12 cellular contexts compared by ENCODE assay signal in the genomic region with DNA sequence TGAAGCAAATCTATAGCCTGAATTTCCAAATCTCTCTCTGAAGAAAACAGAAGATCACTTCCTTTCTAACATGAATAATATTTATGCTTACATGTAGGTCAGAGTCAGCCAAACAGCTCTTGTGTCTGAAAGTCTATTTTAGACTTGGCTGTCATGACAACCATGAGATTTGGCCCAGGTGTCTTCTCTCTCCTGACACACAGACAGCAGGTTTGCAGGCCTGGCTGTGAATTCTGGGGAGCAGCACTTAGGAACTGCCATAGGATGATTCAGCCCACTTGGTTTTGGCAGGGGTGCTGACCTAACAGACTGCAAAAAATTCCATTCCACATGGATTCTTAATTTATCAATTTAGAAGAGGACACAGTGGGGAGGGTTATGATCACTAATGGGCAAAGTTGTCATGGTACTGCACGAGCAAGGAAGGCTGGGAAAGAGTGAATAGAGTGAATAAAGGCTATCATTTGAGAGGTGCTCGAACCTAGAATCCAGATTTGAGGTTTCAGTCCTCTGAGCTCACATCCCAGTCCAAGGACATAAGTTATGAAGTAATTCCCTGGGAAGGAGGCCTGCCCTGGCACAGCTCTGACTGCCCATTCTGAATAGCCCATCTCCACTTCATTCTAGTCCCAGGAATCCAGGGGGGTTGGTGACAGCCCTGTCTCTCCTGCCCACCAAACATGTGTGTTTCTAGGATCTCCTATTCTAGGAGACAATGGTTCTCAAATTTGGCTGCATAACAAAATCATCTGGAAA.
A peak's percentile ranks its signal among the peaks of the same experiment; 100 is the strongest.
DNase-seq lines count a peak whose midpoint lies in the region; ATAC-seq, FAIRE-seq and TF ChIP-seq lines count a peak whose summit lies in the region.
"Had no signal": no experiment of that assay in that cellular context is flagged by ENCODE, and none has a peak within 500 bp of the region (broad histone marks: within the 10 kb centered on the region; RNA-seq: fewer than 3 reads in every experiment).

No MANE protein-coding gene starts in this region.

- H3K9me3 Mint-ChIP-seq in activated naive CD8-positive, alpha-beta T cell treated with anti-CD3 and anti-CD28 coated beads for 36 hours: peaks cover 4% of the 10 kb centered on the region
- H3K9me3 Mint-ChIP-seq: activated naive CD4-positive, alpha-beta T cell treated with anti-CD3 and anti-CD28 coated beads, Interleukin-2, amount 50 U/mL, for 24 hours had no signal

- H3K36me3 Mint-ChIP-seq in activated naive CD8-positive, alpha-beta T cell treated with anti-CD3 and anti-CD28 coated beads for 36 hours: peaks cover 2% of the 10 kb centered on the region
- H3K36me3 Mint-ChIP-seq: activated naive CD4-positive, alpha-beta T cell treated with anti-CD3 and anti-CD28 coated beads, Interleukin-2, amount 50 U/mL, for 24 hours had no signal

- H3K27me3 Mint-ChIP-seq in activated naive CD8-positive, alpha-beta T cell treated with anti-CD3 and anti-CD28 coated beads for 36 hours: no peaks in the 10 kb centered on the region
- H3K27me3 Mint-ChIP-seq: activated naive CD4-positive, alpha-beta T cell treated with anti-CD3 and anti-CD28 coated beads, Interleukin-2, amount 50 U/mL, for 24 hours had no signal

- DNase-seq in DMS 273 (lab: John Stamatoyannopoulos, UW; ENCODE audit: unreplicated experiment) (peak; percentile 60), DMS 273 treated with DMSO at 0.1 percent for 48 hours (lab: John Stamatoyannopoulos, UW) (no peak), MG63 (peak; percentile 96), pancreas (peak in 4 of 6 donors; percentile 18 to 53 (median 21)), GM20000 (ENCODE audit: low spot score) (no peak), NCI-H2029 (lab: John Stamatoyannopoulos, UW) (no peak)
- peak; percentile 18 for DNase-seq in central memory CD4-positive, alpha-beta T cell
- DNase-seq in activated naive CD8-positive, alpha-beta T cell treated with anti-CD3 and anti-CD28 coated beads for 36 hours: no peak
- DNase-seq: upper lobe of left lung had no signal

- 17 to 44% methylated on average over 2 of the region's 2 CpGs for WGBS in pancreas, 2 donors

- no peak overlapping the region for H3K27ac Mint-ChIP-seq in activated naive CD8-positive, alpha-beta T cell treated with anti-CD3 and anti-CD28 coated beads for 36 hours
- H3K27ac Mint-ChIP-seq: activated naive CD4-positive, alpha-beta T cell treated with anti-CD3 and anti-CD28 coated beads, Interleukin-2, amount 50 U/mL, for 24 hours had no signal

- peaks cover 0 to 7% (median 0%) of the 10 kb centered on the region in 3 donors for H3K4me1 ChIP-seq in pancreas

- TF ChIP-seq CTCF in pancreas (IDR thresholded peaks at IDR 0.05) (no peak), GM20000 (IDR thresholded peaks at IDR 0.05; ENCODE audit: extremely low read depth, missing control alignments) (no peak)

- ATAC-seq in pancreas: peak; percentile 76 to 90 (median 88)

- H3K27me3 ChIP-seq in MG63: no peaks in the 10 kb centered on the region
- H3K27me3 ChIP-seq in pancreas: no peaks in the 10 kb centered on the region
- H3K27me3 ChIP-seq: upper lobe of left lung had no signal

- FAIRE-seq in pancreas (lab: Jason Lieb, UNC): no peak

- H3K9me3 ChIP-seq in MG63: no peaks in the 10 kb centered on the region
- no peaks in the 10 kb centered on the region for H3K9me3 ChIP-seq in pancreas
- H3K9me3 ChIP-seq: upper lobe of left lung had no signal

- no peak overlapping the region for H3K4me3 ChIP-seq in MG63
- H3K4me3 ChIP-seq in pancreas: no peak overlapping the region
- H3K4me3 ChIP-seq: skin epidermis, upper lobe of left lung had no signal

- no peak overlapping the region for H3K4me3 Mint-ChIP-seq in activated naive CD8-positive, alpha-beta T cell treated with anti-CD3 and anti-CD28 coated beads for 36 hours
- H3K4me3 Mint-ChIP-seq: activated naive CD4-positive, alpha-beta T cell treated with anti-CD3 and anti-CD28 coated beads, Interleukin-2, amount 50 U/mL, for 24 hours had no signal

- intact Hi-C loops in pancreas (cut with DNase I): no loop called here

- H3K4me1 Mint-ChIP-seq in activated naive CD8-positive, alpha-beta T cell treated with anti-CD3 and anti-CD28 coated beads for 36 hours: peaks cover 14% of the 10 kb centered on the region

- no peaks in the 10 kb centered on the region for H3K36me3 ChIP-seq in MG63
- H3K36me3 ChIP-seq in pancreas: no peaks in the 10 kb centered on the region
- H3K36me3 ChIP-seq: upper lobe of left lung had no signal

- peak overlapping the region in 1 of 4 donors; percentile 9 for H3K27ac ChIP-seq in pancreas
- H3K27ac ChIP-seq: 22Rv1, skin epidermis, upper lobe of left lung had no signal

Comparison
In these comparisons a context has a peak if more than half of its experiments do, and no peak if none do; other contexts are left out.
1. DNase-seq: peak in DMS 273 (single experiment), MG63 (single experiment), central memory CD4-positive, alpha-beta T cell (single experiment) and pancreas (4 of 6); none in DMS 273 treated with DMSO at 0.1 percent for 48 hours (single experiment), GM20000 (single experiment), NCI-H2029 (single experiment) and activated naive CD8-positive, alpha-beta T cell treated with anti-CD3 and anti-CD28 coated beads for 36 hours (single experiment).